Comparison of ENCODE assay signal across 1 cellular context in the genomic region with DNA sequence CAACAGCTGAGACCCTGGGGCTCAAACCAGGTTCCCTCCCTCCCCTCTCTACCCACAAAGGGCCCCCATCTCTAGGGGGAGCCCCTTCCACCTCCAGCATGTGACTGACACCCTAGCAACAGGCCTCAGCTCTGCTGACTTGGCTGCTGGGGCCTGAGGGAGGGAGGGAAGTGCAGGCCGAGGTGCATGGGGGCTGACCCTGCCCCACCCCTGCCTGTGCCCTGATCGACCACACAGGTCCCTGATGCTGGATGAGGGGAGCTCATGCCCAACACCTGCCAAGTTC.
TF ChIP-seq lines count a peak whose summit lies in the region.

No MANE protein-coding gene starts in this region.

TF ChIP-seq in WTC11, 78 proteins besides CTCF, POLR2A, EP300 and RAD21 (continued from another document):
- no peak for TF ChIP-seq STAT6 (CRISPR knock-in tag; conservative IDR thresholded peaks at IDR 0.05; ENCODE audit: low read depth)
- no peak for TF ChIP-seq SMAD4 (CRISPR knock-in tag; IDR thresholded peaks at IDR 0.05)
- TF ChIP-seq NFYB (CRISPR knock-in tag; conservative IDR thresholded peaks at IDR 0.05; ENCODE audit: low read depth), result no peak
- no peak for TF ChIP-seq FOXP4 (CRISPR knock-in tag; IDR thresholded peaks at IDR 0.05)
- no peak for TF ChIP-seq MXD4 (CRISPR knock-in tag; IDR thresholded peaks at IDR 0.05; ENCODE audit: borderline replicate concordance)
- TF ChIP-seq ZNF138 (CRISPR knock-in tag; conservative IDR thresholded peaks at IDR 0.05), result no peak
- TF ChIP-seq GTF2I (CRISPR knock-in tag; conservative IDR thresholded peaks at IDR 0.05), result no peak
- no peak for TF ChIP-seq NR2C2 (CRISPR knock-in tag; IDR thresholded peaks at IDR 0.05)
- TF ChIP-seq ZNF671 (CRISPR knock-in tag; IDR thresholded peaks at IDR 0.05), result no peak
- no peak for TF ChIP-seq ZSCAN18 (CRISPR knock-in tag; IDR thresholded peaks at IDR 0.05)
